Comparison of ENCODE assay signal across 21 cellular contexts in the genomic region with DNA sequence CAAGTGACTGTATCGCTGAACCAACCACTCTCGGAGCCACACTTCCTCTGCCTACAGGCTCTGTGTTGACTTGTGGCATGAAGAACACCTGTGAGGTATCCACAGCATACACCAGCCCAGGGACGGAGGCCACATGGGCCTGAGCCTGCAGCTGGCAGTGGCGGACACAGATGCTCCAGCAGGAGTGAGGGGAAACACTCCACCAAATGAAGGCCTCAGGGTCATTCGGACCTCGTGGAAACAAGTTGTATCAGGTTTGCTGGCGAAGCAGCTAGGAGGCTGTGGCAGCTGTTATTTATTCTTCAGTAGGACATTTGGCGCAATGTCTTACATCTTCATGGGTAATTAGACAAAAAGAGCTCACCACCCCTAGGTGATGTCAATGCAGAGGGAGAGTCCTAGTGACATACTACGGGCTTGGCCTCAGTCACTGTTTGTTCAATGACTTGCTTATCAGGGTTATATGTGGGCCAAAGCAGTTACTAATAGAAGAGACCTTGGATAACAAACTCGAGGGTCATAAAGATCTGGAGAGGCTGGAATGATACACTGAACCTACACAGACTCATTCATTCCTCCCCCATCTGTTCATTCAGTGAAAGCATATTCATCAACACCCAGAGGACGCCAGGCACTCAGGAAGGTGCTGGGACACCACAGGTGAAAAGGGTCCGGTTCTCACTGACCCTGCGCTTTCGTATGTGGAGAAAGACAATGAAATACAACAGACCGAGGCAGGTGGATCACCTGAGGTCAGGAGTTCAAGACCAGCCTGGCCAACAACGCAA. TPM values are rescaled to one million over a fixed set of nuclear protein-coding genes. Genes with fewer than 3 reads are reported as not detected.
DNase-seq lines count a peak whose midpoint lies in the region; ATAC-seq, FAIRE-seq and TF ChIP-seq lines count a peak whose summit lies in the region.
"Had no signal": no experiment of that assay in that cellular context is flagged by ENCODE, and none has a peak within 500 bp of the region (broad histone marks: within the 10 kb centered on the region; RNA-seq: fewer than 3 reads in every experiment).

No MANE protein-coding gene starts in this region.

- no peak overlapping the region for H4K8ac ChIP-seq in mesenchymal stem cell (ENCODE audit: low read length)

- intact Hi-C loops in pancreas (cut with DNase I) = no loop called here
- intact Hi-C loops in cardiac septum (cut with DNase I) = no loop called here

- no peak overlapping the region for H2BK5ac ChIP-seq in mesenchymal stem cell (ENCODE audit: low read depth, low read length, poor library complexity, severe bottlenecking)

- no peak overlapping the region for H3K9ac ChIP-seq in mesenchymal stem cell (ENCODE audit: low read length)

- H3K14ac ChIP-seq in mesenchymal stem cell (ENCODE audit: low read length in 2 of 2) = no peak overlapping the region

- H2AK5ac ChIP-seq in mesenchymal stem cell (ENCODE audit: low read length, severe bottlenecking) = no peak overlapping the region

- no peak overlapping the region for H3K4ac ChIP-seq in mesenchymal stem cell (ENCODE audit: low read depth in 1 of 2, low read length in 2 of 2)

- TF ChIP-seq CTCF in pancreas (IDR thresholded peaks at IDR 0.05) = no peak

- no peak overlapping the region for H2BK120ac ChIP-seq in mesenchymal stem cell (ENCODE audit: low read depth, low read length)

- H3K27me3 ChIP-seq in pancreas (peaks cover 0 to 3% (median 0%) of the 10 kb centered on the region in 4 donors), mesenchymal stem cell (ENCODE audit: control insufficient read depth in 1 of 2, insufficient read depth in 1 of 2, low read length in 2 of 2) (peaks cover 0 to 10% of the 10 kb centered on the region in 2 experiments)

- H3K36me3 ChIP-seq in pancreas (no peaks in the 10 kb centered on the region), mesenchymal stem cell (ENCODE audit: control insufficient read depth in 1 of 2, insufficient read depth in 2 of 2, low read depth in 1 of 2, low read length in 2 of 2) (no peaks in the 10 kb centered on the region)

- H2BK15ac ChIP-seq in mesenchymal stem cell (ENCODE audit: low read depth, poor library complexity, severe bottlenecking) = no peak overlapping the region

- H3K4me1 ChIP-seq in pancreas (peaks cover 0 to 8% (median 0%) of the 10 kb centered on the region in 3 donors), mesenchymal stem cell (ENCODE audit: control insufficient read depth, insufficient read depth, low read depth, low read length) (peaks cover 25% of the 10 kb centered on the region)

- peak overlapping the region in 1 of 2 experiments; percentile 29 for H2BK12ac ChIP-seq in mesenchymal stem cell (ENCODE audit: low read length in 2 of 2)

- H3K4me2 ChIP-seq in mesenchymal stem cell (ENCODE audit: low read length, poor library complexity, severe bottlenecking) = no peak overlapping the region

- H3K4me3 ChIP-seq in pancreas (no peak overlapping the region), mesenchymal stem cell (ENCODE audit: insufficient read depth in 1 of 2, low read depth in 1 of 2, low read length in 2 of 2) (no peak overlapping the region)

- no peak overlapping the region for H3K27ac ChIP-seq in pancreas
- no peak overlapping the region for H3K27ac ChIP-seq in mesenchymal stem cell (ENCODE audit: low read length, poor library complexity, severe bottlenecking)

- H2AFZ ChIP-seq in mesenchymal stem cell (ENCODE audit: low read depth, low read length) = no peak overlapping the region

- H4K91ac ChIP-seq in mesenchymal stem cell (ENCODE audit: low read length) = no peak overlapping the region

- H3K23ac ChIP-seq in mesenchymal stem cell (ENCODE audit: low read length in 2 of 2) = no peak overlapping the region

- H3K18ac ChIP-seq in mesenchymal stem cell (ENCODE audit: low read depth in 1 of 2, low read length in 2 of 2) = no peak overlapping the region

- peak; percentile 43 to 81 (median 77) for ATAC-seq in pancreas
- ATAC-seq in stimulated activated naive CD8-positive, alpha-beta T cell treated with anti-CD3 and anti-CD28 coated beads, Interleukin-15, Interleukin-2, amounts not matched to agents 100 U/mL and 50 U/mL, for 24 hours = no peak
- ATAC-seq: naive thymus-derived CD4-positive, alpha-beta T cell; SK-N-SH treated with all-trans-retinoic acid at 6 μM for 48 hours had no signal

- H3K79me1 ChIP-seq in mesenchymal stem cell (replicated peaks; ENCODE audit: low read length, poor library complexity, severe bottlenecking) = no peaks in the 10 kb centered on the region

- 71 to 75% methylated on average over 16 of the region's 16 CpGs for WGBS in pancreas, 2 donors
- 96% methylated on average over 16 of the region's 16 CpGs for WGBS in mesenchymal stem cell

- FAIRE-seq in pancreas (lab: Jason Lieb, UNC) = no peak

- DNase-seq in DMS53 treated with DMSO at 0.1 percent for 48 hours (lab: John Stamatoyannopoulos, UW; ENCODE audit: unreplicated experiment) (peak; percentile 83), NCI-H2107 treated with DMSO at 0.1 percent for 48 hours (lab: John Stamatoyannopoulos, UW; ENCODE audit: unreplicated experiment) (peak; percentile 77), SHP77 treated with DMSO at 0.1 percent for 48 hours (lab: John Stamatoyannopoulos, UW) (peak; percentile 91), pancreas (peak in 1 of 6 donors; percentile 42), cardiac septum (ENCODE audit: low spot score) (no peak), mesenchymal stem cell (no peak)
- no peak for DNase-seq in stimulated activated naive CD8-positive, alpha-beta T cell treated with anti-CD3 and anti-CD28 coated beads, Interleukin-15, Interleukin-2, amounts not matched to agents 100 U/mL and 50 U/mL, for 24 hours
- DNase-seq: activated effector memory CD4-positive, alpha-beta T cell treated with anti-CD3 and anti-CD28 coated beads, Interleukin-2, amount 50 U/mL, for 16 hours; AML-193; amniotic stem cell; central memory CD4-positive, alpha-beta T cell; effector CD8-positive, alpha-beta T cell; HFFc6; immature natural killer cell; KG1; naive thymus-derived CD4-positive, alpha-beta T cell; NCI-H1105 treated with DMSO at 0.1 percent for 48 hours; NCI-H524 treated with DMSO at 0.1 percent for 48 hours; posterior cingulate gyrus; stimulated activated CD4-positive, alpha-beta T cell treated with anti-CD3 and anti-CD28 coated beads, Interleukin-2, amount 100 ng/mL, for 48 hours had no signal

- H3K9me3 ChIP-seq in pancreas = no peaks in the 10 kb centered on the region
- peaks cover 3% of the 10 kb centered on the region for H3K9me3 ChIP-seq in mesenchymal stem cell (ENCODE audit: control insufficient read depth, low read length)

RNA-seq across cellular contexts. Expression of a gene that starts 11.6 kb away (rescaled TPM):
- total RNA-seq in pancreas (10 to 100 TPM; 11.6 to 30.0 (median 17.9) TPM), cardiac septum (36.4 TPM)
- 10 to 100 TPM; 10.6 to 26.3 TPM for polyA plus RNA-seq in pancreas
- 85.3 TPM for polyA plus RNA-seq in mesenchymal stem cell (2013, experiment 1 of 2)
- polyA plus RNA-seq in mesenchymal stem cell (2013, experiment 2 of 2) = 83.5 TPM

Comparison
In these comparisons a context has a peak if more than half of its experiments do, and no peak if none do; other contexts are left out.
1. DNase-seq: peak in DMS53 treated with DMSO at 0.1 percent for 48 hours (single experiment), NCI-H2107 treated with DMSO at 0.1 percent for 48 hours (single experiment) and SHP77 treated with DMSO at 0.1 percent for 48 hours (single experiment); none in cardiac septum (single experiment), stimulated activated naive CD8-positive, alpha-beta T cell treated with anti-CD3 and anti-CD28 coated beads, Interleukin-15, Interleukin-2, amounts not matched to agents 100 U/mL and 50 U/mL, for 24 hours (single experiment) and mesenchymal stem cell (single experiment).